In the genomic region with DNA sequence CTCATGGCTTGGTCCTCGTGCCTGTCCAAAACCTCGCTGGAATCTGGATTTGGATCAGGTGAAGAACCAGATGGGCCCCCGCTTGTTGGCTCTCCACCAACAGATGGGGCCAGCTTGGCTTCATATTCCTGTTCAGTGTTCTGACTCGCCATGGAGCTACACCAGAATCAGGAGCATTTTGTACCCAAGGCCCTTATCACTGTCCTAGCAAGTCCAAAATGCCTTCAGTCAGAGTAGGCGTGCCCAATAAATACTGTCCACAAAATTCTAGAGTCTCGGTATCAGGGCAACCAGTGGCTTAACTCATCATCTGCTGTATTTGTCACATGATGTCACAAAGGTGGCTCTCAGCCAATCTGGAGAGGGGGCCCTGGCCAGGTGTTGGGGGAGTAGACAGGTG, we compare ENCODE assay signal across 9 cellular contexts. TPM values are rescaled to one million over a fixed set of nuclear protein-coding genes. Genes with fewer than 3 reads are reported as not detected.
"Had no signal": no experiment of that assay in that cellular context is flagged by ENCODE, and none has a peak within 500 bp of the region (broad histone marks: within the 10 kb centered on the region; RNA-seq: fewer than 3 reads in every experiment).

A gene with protein sequence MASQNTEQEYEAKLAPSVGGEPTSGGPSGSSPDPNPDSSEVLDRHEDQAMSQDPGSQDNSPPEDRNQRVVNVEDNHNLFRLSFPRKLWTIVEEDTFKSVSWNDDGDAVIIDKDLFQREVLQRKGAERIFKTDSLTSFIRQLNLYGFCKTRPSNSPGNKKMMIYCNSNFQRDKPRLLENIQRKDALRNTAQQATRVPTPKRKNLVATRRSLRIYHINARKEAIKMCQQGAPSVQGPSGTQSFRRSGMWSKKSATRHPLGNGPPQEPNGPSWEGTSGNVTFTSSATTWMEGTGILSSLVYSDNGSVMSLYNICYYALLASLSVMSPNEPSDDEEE (minus strand): TSS at position 224 of the 400 bp plus-strand sequence. CDS start 72 bp downstream, at position 152.

RNA-seq across cellular contexts. Expression of the gene that starts here (rescaled TPM):
- total RNA-seq: LHCN-M2, MCF 10A, NCI-H460, OCI-LY7, PC-9, Right ventricle myocardium inferior, RPMI7951, SJCRH30, SK-MEL-5 had no signal
